14 cellular contexts compared by ENCODE assay signal in the genomic region with DNA sequence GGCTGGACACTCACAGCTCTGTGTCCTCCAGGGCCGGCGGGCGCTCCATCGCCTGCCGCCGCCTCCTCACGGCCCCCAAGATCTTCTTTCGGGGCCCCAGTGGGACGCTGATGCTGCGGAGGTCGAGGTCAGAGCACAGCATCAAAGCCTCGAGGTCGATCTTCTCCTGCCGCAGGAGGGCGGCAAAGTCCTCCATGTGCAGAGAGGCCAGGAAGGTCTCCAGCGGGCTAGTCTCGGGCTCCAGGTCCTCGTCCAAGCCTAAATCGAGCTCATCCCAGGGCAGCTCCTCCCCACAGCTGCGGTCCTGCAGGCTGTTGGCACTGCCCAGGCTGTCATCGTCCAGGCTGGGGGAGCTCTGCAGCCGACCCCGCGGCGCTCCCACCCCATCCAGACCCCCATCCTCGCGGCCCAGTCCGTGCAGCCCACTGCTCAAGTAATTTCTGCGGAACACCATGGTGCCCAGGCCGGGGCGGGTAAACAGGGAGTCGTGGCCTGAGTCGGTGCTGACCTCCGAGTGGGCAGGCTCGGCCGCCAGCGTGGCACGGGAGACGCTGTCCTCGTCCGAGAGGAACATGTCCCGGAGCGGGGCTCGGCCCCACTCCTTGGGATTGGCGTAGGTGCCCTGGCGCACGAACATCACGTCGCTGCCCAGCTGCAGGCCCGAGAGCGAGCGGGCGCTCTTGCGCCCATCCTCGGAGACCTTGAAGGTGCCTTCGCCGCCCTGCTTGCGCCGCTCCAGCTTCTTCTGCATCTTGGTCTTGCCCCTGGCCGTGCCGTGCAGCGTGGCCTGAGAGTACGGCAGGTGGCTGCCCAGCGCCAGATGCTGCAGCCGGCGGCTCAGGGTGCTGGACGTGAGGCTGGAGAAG. TPM values are rescaled to one million over a fixed set of nuclear protein-coding genes. Genes with fewer than 3 reads are reported as not detected.
DNase-seq lines count a peak whose midpoint lies in the region; ATAC-seq and TF ChIP-seq lines count a peak whose summit lies in the region.
"Had no signal": no experiment of that assay in that cellular context is flagged by ENCODE, and none has a peak within 500 bp of the region (broad histone marks: within the 10 kb centered on the region; RNA-seq: fewer than 3 reads in every experiment).

No MANE protein-coding gene starts in this region.

- H3K27me3 ChIP-seq in mesenchymal stem cell (ENCODE audit: control insufficient read depth in 1 of 2, insufficient read depth in 1 of 2, low read length in 2 of 2), result peaks cover 57 to 89% of the 10 kb centered on the region in 2 experiments

- TF ChIP-seq CTCF in Calu3 (IDR thresholded peaks at IDR 0.05; ENCODE audit: unreplicated experiment), result peak; percentile 30
- peak; percentile 37 for TF ChIP-seq CTCF in HFF-Myc (IDR thresholded peaks at IDR 0.05; ENCODE audit: low read depth, low read length, missing control alignments)

- ATAC-seq in activated naive CD8-positive, alpha-beta T cell treated with anti-CD3 and anti-CD28 coated beads, Interleukin-2, amount 50 U/mL, for 24 hours, result peak; percentile 30

- no peaks in the 10 kb centered on the region for H3K79me1 ChIP-seq in mesenchymal stem cell (replicated peaks; ENCODE audit: low read length, poor library complexity, severe bottlenecking)

- H3K36me3 ChIP-seq in mesenchymal stem cell (ENCODE audit: control insufficient read depth in 1 of 2, insufficient read depth in 2 of 2, low read depth in 1 of 2, low read length in 2 of 2), result no peaks in the 10 kb centered on the region

- H3K27ac Mint-ChIP-seq in Calu3 (ENCODE audit: unreplicated experiment), result no peak overlapping the region
- no peak overlapping the region for H3K27ac Mint-ChIP-seq in activated naive CD8-positive, alpha-beta T cell treated with anti-CD3 and anti-CD28 coated beads, Interleukin-2, amount 50 U/mL, for 24 hours
- H3K27ac Mint-ChIP-seq: activated naive CD4-positive, alpha-beta T cell treated with anti-CD3 and anti-CD28 coated beads, Interleukin-2, amount 10 ng/mL, durations not matched to agents 7 days and 5 days had no signal

- H2BK5ac ChIP-seq in mesenchymal stem cell (ENCODE audit: low read depth, low read length, poor library complexity, severe bottlenecking), result no peak overlapping the region

- intact Hi-C loops in Calu3 (cut with micrococcal nuclease; ENCODE audit: unreplicated experiment), result no loop called here

- no peak overlapping the region for H2BK120ac ChIP-seq in mesenchymal stem cell (ENCODE audit: low read depth, low read length)

- peak overlapping the region; percentile 29 for H4K91ac ChIP-seq in mesenchymal stem cell (ENCODE audit: low read length)

- H3K4me1 Mint-ChIP-seq in Calu3 (ENCODE audit: low read depth, unreplicated experiment), result no peaks in the 10 kb centered on the region
- peaks cover 6% of the 10 kb centered on the region for H3K4me1 Mint-ChIP-seq in activated naive CD8-positive, alpha-beta T cell treated with anti-CD3 and anti-CD28 coated beads, Interleukin-2, amount 50 U/mL, for 24 hours

- H3K4me3 Mint-ChIP-seq in Calu3 (ENCODE audit: low read depth, unreplicated experiment), result no peak overlapping the region
- no peak overlapping the region for H3K4me3 Mint-ChIP-seq in activated naive CD8-positive, alpha-beta T cell treated with anti-CD3 and anti-CD28 coated beads, Interleukin-2, amount 50 U/mL, for 24 hours
- H3K4me3 Mint-ChIP-seq: activated naive CD4-positive, alpha-beta T cell treated with anti-CD3 and anti-CD28 coated beads, Interleukin-2, amount 10 ng/mL, durations not matched to agents 7 days and 5 days had no signal

- no peak overlapping the region for H3K23ac ChIP-seq in mesenchymal stem cell (ENCODE audit: low read length in 2 of 2)

- H2AFZ ChIP-seq in mesenchymal stem cell (ENCODE audit: low read depth, low read length), result no peak overlapping the region

- no peaks in the 10 kb centered on the region for H3K9me3 Mint-ChIP-seq in Calu3 (ENCODE audit: low read depth, unreplicated experiment)
- no peaks in the 10 kb centered on the region for H3K9me3 Mint-ChIP-seq in activated naive CD8-positive, alpha-beta T cell treated with anti-CD3 and anti-CD28 coated beads, Interleukin-2, amount 50 U/mL, for 24 hours
- H3K9me3 Mint-ChIP-seq: activated naive CD4-positive, alpha-beta T cell treated with anti-CD3 and anti-CD28 coated beads, Interleukin-2, amount 10 ng/mL, durations not matched to agents 7 days and 5 days had no signal

- no peak overlapping the region for H3K4me3 ChIP-seq in HFF-Myc (replicated peaks; ENCODE audit: low read depth, low read length)
- no peak overlapping the region for H3K4me3 ChIP-seq in mesenchymal stem cell (ENCODE audit: insufficient read depth in 1 of 2, low read depth in 1 of 2, low read length in 2 of 2)

- no peak overlapping the region for H2BK15ac ChIP-seq in mesenchymal stem cell (ENCODE audit: low read depth, poor library complexity, severe bottlenecking)

- no peak overlapping the region for H4K8ac ChIP-seq in mesenchymal stem cell (ENCODE audit: low read length)

- CTCF ChIA-PET in Calu3 (lab: Charles Lee), result interaction anchor here (0.6 kb wide), 2 partner anchors 55 to 71 kb away, joined by 3 read pairs; no protein-coding TSS in a partner anchor

- peak; percentile 58 for DNase-seq in Calu3
- no peak for DNase-seq in HFF-Myc (ENCODE audit: extremely low read depth, low read depth)
- DNase-seq in activated naive CD8-positive, alpha-beta T cell treated with anti-CD3 and anti-CD28 coated beads, Interleukin-2, amount 50 U/mL, for 24 hours, result peak; percentile 22
- no peak for DNase-seq in mesenchymal stem cell
- DNase-seq in NCI-H774 (lab: John Stamatoyannopoulos, UW), result no peak
- DNase-seq in NCI-H2029 (lab: John Stamatoyannopoulos, UW), result no peak
- no peak for DNase-seq in mesenteric fat pad (ENCODE audit: low spot score)
- no peak for DNase-seq in NCI-H1048 (lab: John Stamatoyannopoulos, UW)
- DNase-seq: activated naive CD4-positive, alpha-beta T cell treated with anti-CD3 and anti-CD28 coated beads, Interleukin-2, amount 10 ng/mL, durations not matched to agents 7 days and 5 days; NCI-H524 treated with DMSO at 0.1 percent for 48 hours; stimulated activated CD4-positive, alpha-beta T cell treated with anti-CD3 and anti-CD28 coated beads, Interleukin-1b, Interleukin-23, amount 100 ng/mL, for 48 hours; T-helper 9 cell had no signal

- BruUV-seq in Calu3 (replicated peaks; lab: Mats Ljungman, UMichigan), result no TSS peak

- H3K27ac ChIP-seq in mesenchymal stem cell (ENCODE audit: low read length, poor library complexity, severe bottlenecking), result no peak overlapping the region

- H3K4ac ChIP-seq in mesenchymal stem cell (ENCODE audit: low read depth in 1 of 2, low read length in 2 of 2), result no peak overlapping the region

- no peak overlapping the region for H2AK5ac ChIP-seq in mesenchymal stem cell (ENCODE audit: low read length, severe bottlenecking)

- H3K27me3 Mint-ChIP-seq in Calu3 (ENCODE audit: unreplicated experiment), result peaks cover 63% of the 10 kb centered on the region
- H3K27me3 Mint-ChIP-seq in activated naive CD8-positive, alpha-beta T cell treated with anti-CD3 and anti-CD28 coated beads, Interleukin-2, amount 50 U/mL, for 24 hours, result peaks cover 44% of the 10 kb centered on the region

- peaks cover 29% of the 10 kb centered on the region for H3K4me1 ChIP-seq in mesenchymal stem cell (ENCODE audit: control insufficient read depth, insufficient read depth, low read depth, low read length)

- no peak overlapping the region for H3K9ac ChIP-seq in mesenchymal stem cell (ENCODE audit: low read length)

- peaks cover 3% of the 10 kb centered on the region for H3K36me3 Mint-ChIP-seq in Calu3 (ENCODE audit: insufficient read depth, unreplicated experiment)
- H3K36me3 Mint-ChIP-seq in activated naive CD8-positive, alpha-beta T cell treated with anti-CD3 and anti-CD28 coated beads, Interleukin-2, amount 50 U/mL, for 24 hours (ENCODE audit: low read depth), result no peaks in the 10 kb centered on the region
- H3K36me3 Mint-ChIP-seq: activated naive CD4-positive, alpha-beta T cell treated with anti-CD3 and anti-CD28 coated beads, Interleukin-2, amount 10 ng/mL, durations not matched to agents 7 days and 5 days had no signal

- no peak overlapping the region for H3K4me2 ChIP-seq in mesenchymal stem cell (ENCODE audit: low read length, poor library complexity, severe bottlenecking)

- WGBS in mesenchymal stem cell, result 82% methylated on average over 67 of the region's 67 CpGs

- no peaks in the 10 kb centered on the region for H3K9me3 ChIP-seq in mesenchymal stem cell (ENCODE audit: control insufficient read depth, low read length)

- no peak overlapping the region for H3K18ac ChIP-seq in mesenchymal stem cell (ENCODE audit: low read depth in 1 of 2, low read length in 2 of 2)

- no peak overlapping the region for H3K14ac ChIP-seq in mesenchymal stem cell (ENCODE audit: low read length in 2 of 2)

- no peak overlapping the region for H2BK12ac ChIP-seq in mesenchymal stem cell (ENCODE audit: low read length in 2 of 2)

RNA-seq across cellular contexts. Expression of gene USH1G, which starts 3.4 kb away (rescaled TPM):
- total RNA-seq in Calu3 (2022) (0.24 TPM in 1 of 2 replicates, not detected in the other), mesenteric fat pad (not detected)
- polyA plus RNA-seq in mesenchymal stem cell (2013, experiment 1 of 2), result not detected
- not detected for polyA plus RNA-seq in mesenchymal stem cell (2013, experiment 2 of 2)
- total RNA-seq: epithelial cell of proximal tubule had no signal

RNA-seq across cellular contexts. Expression of gene OTOP2, which starts 4.4 kb away (rescaled TPM):
- total RNA-seq in Calu3 (2022) (not detected in 2 replicates), mesenteric fat pad (not detected)
- not detected for polyA plus RNA-seq in mesenchymal stem cell (2013, experiment 1 of 2)
- not detected for polyA plus RNA-seq in mesenchymal stem cell (2013, experiment 2 of 2)
- total RNA-seq: epithelial cell of proximal tubule, ureter had no signal

RNA-seq across cellular contexts. Expression of gene OTOP3, which starts 16.0 kb away (rescaled TPM):
- not detected in 2 replicates for total RNA-seq in Calu3 (2022)
- polyA plus RNA-seq in mesenchymal stem cell (2013, experiment 1 of 2), result not detected
- not detected for polyA plus RNA-seq in mesenchymal stem cell (2013, experiment 2 of 2)
- not detected for total RNA-seq in mesenteric fat pad
- total RNA-seq: epithelial cell of proximal tubule, ureter had no signal

RNA-seq across cellular contexts. Expression of gene FADS6, which starts 26.2 kb away (rescaled TPM):
- total RNA-seq in Calu3 (2022) (not detected in 2 replicates), mesenteric fat pad (not detected)
- polyA plus RNA-seq in mesenchymal stem cell (2013, experiment 1 of 2), result not detected
- not detected for polyA plus RNA-seq in mesenchymal stem cell (2013, experiment 2 of 2)
- total RNA-seq: epithelial cell of proximal tubule had no signal

RNA-seq across cellular contexts. Expression of gene FDXR, which starts 46.9 kb away (rescaled TPM):
- 8.4 and 13.5 TPM in 2 replicates for total RNA-seq in Calu3 (2022)
- polyA plus RNA-seq in mesenchymal stem cell (2013, experiment 1 of 2), result 11.8 TPM
- 11.7 TPM for polyA plus RNA-seq in mesenchymal stem cell (2013, experiment 2 of 2)
- total RNA-seq in mesenteric fat pad, result 5.2 TPM

Comparison
In these comparisons a context has a peak if more than half of its experiments do, and no peak if none do; other contexts are left out.
1. DNase-seq: peak in Calu3 (single experiment) and activated naive CD8-positive, alpha-beta T cell treated with anti-CD3 and anti-CD28 coated beads, Interleukin-2, amount 50 U/mL, for 24 hours (single experiment); none in HFF-Myc (single experiment), mesenchymal stem cell (single experiment), NCI-H774 (single experiment), NCI-H2029 (single experiment), mesenteric fat pad (single experiment) and NCI-H1048 (single experiment).